1 cellular context compared by ENCODE assay signal in the genomic region with DNA sequence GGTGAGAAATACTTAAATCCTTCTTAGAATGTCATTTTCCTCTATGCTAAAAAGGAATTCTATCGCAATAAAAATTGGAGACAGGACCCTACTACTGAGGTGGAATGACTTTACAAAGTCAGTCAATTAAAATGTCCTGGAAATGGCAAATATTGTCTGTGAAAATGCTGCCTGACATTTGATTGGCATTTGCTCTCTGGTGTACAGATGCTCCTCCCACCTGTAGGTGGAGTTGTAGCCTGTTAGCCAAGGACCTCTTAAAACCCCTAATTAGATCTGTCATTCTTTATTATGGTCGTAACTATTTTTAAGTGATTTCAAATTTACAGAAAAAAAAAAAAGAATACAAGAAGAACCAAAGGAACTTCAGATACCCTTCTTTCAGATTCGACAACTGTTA.
TF ChIP-seq lines count a peak whose summit lies in the region.

No MANE protein-coding gene starts in this region.

TF ChIP-seq in K562, 482 proteins besides CTCF, POLR2A, EP300 and RAD21 (continued from another document):
- TF ChIP-seq PHTF2 (CRISPR knock-in tag; IDR thresholded peaks at IDR 0.05), result no peak
- TF ChIP-seq, protein P1, sequence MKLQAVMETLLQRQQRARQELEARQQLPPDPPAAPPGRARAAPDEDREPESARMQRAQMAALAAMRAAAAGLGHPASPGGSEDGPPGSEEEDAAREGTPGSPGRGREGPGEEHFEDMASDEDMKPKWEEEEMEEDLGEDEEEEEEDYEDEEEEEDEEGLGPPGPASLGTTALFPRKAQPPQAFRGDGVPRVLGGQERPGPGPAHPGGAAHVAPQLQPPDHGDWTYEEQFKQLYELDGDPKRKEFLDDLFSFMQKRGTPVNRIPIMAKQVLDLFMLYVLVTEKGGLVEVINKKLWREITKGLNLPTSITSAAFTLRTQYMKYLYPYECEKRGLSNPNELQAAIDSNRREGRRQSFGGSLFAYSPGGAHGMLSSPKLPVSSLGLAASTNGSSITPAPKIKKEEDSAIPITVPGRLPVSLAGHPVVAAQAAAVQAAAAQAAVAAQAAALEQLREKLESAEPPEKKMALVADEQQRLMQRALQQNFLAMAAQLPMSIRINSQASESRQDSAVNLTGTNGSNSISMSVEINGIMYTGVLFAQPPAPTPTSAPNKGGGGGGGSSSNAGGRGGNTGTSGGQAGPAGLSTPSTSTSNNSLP (IDR thresholded peaks at IDR 0.05; ENCODE audit: borderline replicate concordance, low read depth, low read length), result no peak
- no peak for TF ChIP-seq ZSCAN29 (IDR thresholded peaks at IDR 0.05)
- TF ChIP-seq, protein P2, sequence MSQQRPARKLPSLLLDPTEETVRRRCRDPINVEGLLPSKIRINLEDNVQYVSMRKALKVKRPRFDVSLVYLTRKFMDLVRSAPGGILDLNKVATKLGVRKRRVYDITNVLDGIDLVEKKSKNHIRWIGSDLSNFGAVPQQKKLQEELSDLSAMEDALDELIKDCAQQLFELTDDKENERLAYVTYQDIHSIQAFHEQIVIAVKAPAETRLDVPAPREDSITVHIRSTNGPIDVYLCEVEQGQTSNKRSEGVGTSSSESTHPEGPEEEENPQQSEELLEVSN (IDR thresholded peaks at IDR 0.05; ENCODE audit: borderline replicate concordance in 1 of 2, extremely low read depth in 1 of 2, insufficient read depth in 1 of 2, insufficient read length in 1 of 2, low read depth in 1 of 2, low read length in 1 of 2, poor library complexity in 1 of 2, severe bottlenecking in 1 of 2), result no peak
